ENCODE assay signal across 8 cellular contexts in the genomic region with DNA sequence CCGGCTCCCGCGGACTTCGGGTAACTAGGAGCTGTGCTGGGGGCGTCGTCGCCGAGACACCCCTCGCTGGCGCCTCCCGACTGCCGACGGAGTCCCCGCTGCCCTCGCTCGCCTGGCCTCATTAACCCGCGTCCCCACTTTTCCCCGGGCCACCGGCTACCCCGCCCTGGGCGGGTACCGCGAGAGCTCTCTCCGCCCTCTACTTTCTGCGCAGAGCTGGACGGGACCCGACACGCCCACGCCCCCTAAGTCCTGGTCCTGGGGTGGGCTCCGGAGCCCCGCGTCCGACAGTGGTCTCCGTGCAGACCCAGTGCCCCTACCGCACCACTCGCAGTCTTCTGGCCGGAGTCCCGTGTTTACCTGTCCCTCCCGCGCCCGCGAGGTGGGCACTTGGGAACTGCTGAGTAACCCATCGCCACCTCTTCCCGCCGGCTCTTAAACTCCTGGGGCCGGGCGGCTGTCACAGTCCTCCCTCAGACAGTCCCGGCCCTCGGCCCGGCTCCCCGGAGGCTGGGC. TPM values are rescaled to one million over a fixed set of nuclear protein-coding genes. Genes with fewer than 3 reads are reported as not detected.
DNase-seq lines count a peak whose midpoint lies in the region; ATAC-seq and TF ChIP-seq lines count a peak whose summit lies in the region.

No MANE protein-coding gene starts in this region.

- peaks cover 17% of the 10 kb centered on the region for H3K4me1 ChIP-seq in prostate gland (replicated peaks)

- ATAC-seq in Right ventricle myocardium superior (ENCODE audit: poor library complexity) (peak; percentile 54), HG03135 (IDR thresholded peaks at IDR 0.05; ENCODE audit: unreplicated experiment) (no peak), HG03521 (IDR thresholded peaks at IDR 0.05; ENCODE audit: unreplicated experiment) (no peak)

- no peak for TF ChIP-seq POLR2A in prostate gland (IDR thresholded peaks at IDR 0.05)

- intact Hi-C loops in Right ventricle myocardium superior (cut with DNase I) (loop anchor here (5.0 to 10.0 kb wide), 2 partner anchors 226 to 378 kb away; a partner anchor contains a TSS), prostate gland (cut with DNase I) (loop anchor here (2.0 to 10.0 kb wide), 3 partner anchors 24 to 226 kb away; a partner anchor contains a TSS)

- H3K27me3 ChIP-seq in prostate gland (replicated peaks; ENCODE audit: insufficient read depth), result no peaks in the 10 kb centered on the region

- POLR2A ChIA-PET in GM10248 (lab: Yijun Ruan, JAX), result interaction anchor here (0.6 to 3.8 kb wide), 19 partner anchors 9 to 884 kb away, joined by 3 to 90 read pairs (median 7); a partner anchor contains a TSS

- no peak for TF ChIP-seq CTCF in GM10248 (IDR thresholded peaks at IDR 0.05; ENCODE audit: control extremely low read depth, extremely low read depth, low read depth, missing control alignments)
- TF ChIP-seq CTCF in prostate gland (IDR thresholded peaks at IDR 0.05), result no peak

- WGBS in prostate gland, result 0% methylated on average over 52 of the region's 52 CpGs

- H3K36me3 ChIP-seq in prostate gland, result peaks cover 5 to 7% of the 10 kb centered on the region in 2 donors

- CTCF ChIA-PET in GM10248 (lab: Yijun Ruan, JAX), result interaction anchor here (0.7 to 7.0 kb wide), 59 partner anchors 9 to 397 kb away, joined by 3 to 472 read pairs (median 7); a partner anchor contains a TSS

- no peaks in the 10 kb centered on the region for H3K9me3 ChIP-seq in prostate gland

- DNase-seq in GM10248 (ENCODE audit: extremely low spot score) (peak; percentile 64), HK-2 (ENCODE audit: unreplicated experiment) (peak; percentile 80), RPMI8226 (peak; percentile 77), Right ventricle myocardium superior (no peak), prostate gland (ENCODE audit: low spot score) (peak; percentile 47)
- peak; percentile 83 for DNase-seq in activated naive CD4-positive, alpha-beta T cell treated with Interleukin-2 at 50 U/mL for 16 hours

- peak overlapping the region; percentile 99 for H3K27ac ChIP-seq in prostate gland

- H3K4me3 ChIP-seq in prostate gland, result peak overlapping the region; percentile 63 to 76

RNA-seq across cellular contexts. Expression of a gene that starts 0.4 kb away (rescaled TPM):
- 1.9 TPM for total RNA-seq in Right ventricle myocardium superior
- total RNA-seq in prostate gland, result 10 to 100 TPM in 1 of 2 donors, 1 to 10 TPM in 1; 5.3 to 19.6 TPM

RNA-seq across cellular contexts. Expression of a gene that starts 2.1 kb away (rescaled TPM):
- total RNA-seq in Right ventricle myocardium superior (0.30 TPM), prostate gland (10 to 100 TPM in 1 of 2 donors, 1 to 10 TPM in 1; 5.1 to 13.2 TPM)

RNA-seq across cellular contexts. Expression of a gene that starts 6.7 kb away (rescaled TPM):
- 858 TPM for total RNA-seq in Right ventricle myocardium superior
- 100 to 1,000 TPM; 417 to 657 TPM for total RNA-seq in prostate gland

RNA-seq across cellular contexts. Expression of a gene that starts 8.8 kb away (rescaled TPM):
- total RNA-seq in Right ventricle myocardium superior (14.5 TPM), prostate gland (100 to 1,000 TPM; 165 to 181 TPM)

RNA-seq across cellular contexts. Expression of a gene that starts 14.8 kb away (rescaled TPM):
- 1.3 TPM for total RNA-seq in Right ventricle myocardium superior
- 1 to 10 TPM; 1.9 to 9.4 TPM for total RNA-seq in prostate gland
